ENCODE assay signal across 8 cellular contexts in the genomic region with DNA sequence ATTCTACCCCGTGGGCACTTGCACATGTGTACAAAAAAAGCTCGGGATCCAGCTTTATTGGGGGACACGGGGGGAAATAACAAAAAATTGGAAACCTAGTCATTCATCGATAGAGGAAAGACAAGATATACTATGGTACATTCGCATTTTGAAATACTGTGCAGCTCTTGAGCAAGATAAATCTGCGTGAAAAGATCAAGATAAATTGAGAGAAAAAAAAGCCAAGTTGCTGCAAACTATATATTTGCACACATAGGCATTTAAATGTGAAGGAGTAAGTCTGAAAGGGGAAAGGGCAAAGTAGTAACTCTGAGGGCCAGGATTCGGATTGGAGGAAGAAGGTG. TPM values are rescaled to one million over a fixed set of nuclear protein-coding genes. Genes with fewer than 3 reads are reported as not detected.
DNase-seq lines count a peak whose midpoint lies in the region; ATAC-seq and TF ChIP-seq lines count a peak whose summit lies in the region.

No MANE protein-coding gene starts in this region.

- no peaks in the 10 kb centered on the region for H3K9me3 ChIP-seq in BE2C
- no peaks in the 10 kb centered on the region for H3K9me3 ChIP-seq in MG63
- H3K9me3 ChIP-seq in ectodermal cell (ENCODE audit: control insufficient read depth, low read length), result no peaks in the 10 kb centered on the region

- H3K27ac Mint-ChIP-seq in nephron progenitor cell, result peak overlapping the region; percentile 95

- peak overlapping the region; percentile 93 for H3K4me3 Mint-ChIP-seq in nephron progenitor cell

- DNase-seq in BE2C (no peak), MG63 (no peak), nephron progenitor cell (no peak), omental fat pad (ENCODE audit: low spot score) (no peak), NCI-H345 treated with DMSO at 0.1 percent for 48 hours (lab: John Stamatoyannopoulos, UW; ENCODE audit: unreplicated experiment) (no peak)
- no peak for DNase-seq in stimulated activated CD4-positive, alpha-beta T cell treated with anti-CD3 and anti-CD28 coated beads, Interleukin-4, amount 100 ng/mL, for 4 hours

- H3K9me3 Mint-ChIP-seq in nephron progenitor cell, result no peaks in the 10 kb centered on the region

- peak overlapping the region; percentile 50 for H3K27ac ChIP-seq in ectodermal cell (ENCODE audit: insufficient read depth, low read depth, low read length, poor library complexity, severe bottlenecking)

- H3K4me3 ChIP-seq in BE2C (ENCODE audit: low read depth, low read length), result peak overlapping the region; percentile 98
- H3K4me3 ChIP-seq in MG63, result peak overlapping the region; percentile 97
- H3K4me3 ChIP-seq in ectodermal cell (ENCODE audit: insufficient read depth, low read depth, low read length), result peak overlapping the region; percentile 96

- TF ChIP-seq CTCF in BE2C (IDR thresholded peaks at IDR 0.05; ENCODE audit: low read depth, low read length) (no peak), nephron progenitor cell (IDR thresholded peaks at IDR 0.05) (no peak), omental fat pad (IDR thresholded peaks at IDR 0.05) (no peak)

- H3K27me3 ChIP-seq in BE2C (no peaks in the 10 kb centered on the region), MG63 (no peaks in the 10 kb centered on the region), ectodermal cell (ENCODE audit: control insufficient read depth, insufficient read depth, low read length, poor library complexity, severe bottlenecking) (peaks cover 9% of the 10 kb centered on the region)

- H3K4me1 ChIP-seq in BE2C, result no peaks in the 10 kb centered on the region
- H3K4me1 ChIP-seq in ectodermal cell (ENCODE audit: control insufficient read depth, insufficient read depth, low read length), result peaks cover 7% of the 10 kb centered on the region

- peaks cover 27% of the 10 kb centered on the region for H3K36me3 Mint-ChIP-seq in nephron progenitor cell (ENCODE audit: low read depth)

- H3K27me3 Mint-ChIP-seq in nephron progenitor cell (ENCODE audit: low read depth, poor library complexity), result peaks cover 34% of the 10 kb centered on the region

- peaks cover 50% of the 10 kb centered on the region for H3K4me1 Mint-ChIP-seq in nephron progenitor cell

- H3K36me3 ChIP-seq in BE2C, result peaks cover 6% of the 10 kb centered on the region
- H3K36me3 ChIP-seq in MG63, result peaks cover 16% of the 10 kb centered on the region
- no peaks in the 10 kb centered on the region for H3K36me3 ChIP-seq in ectodermal cell (ENCODE audit: control insufficient read depth, insufficient read depth, low read length)

- 49 to 56% methylated on average over 6 of the region's 7 CpGs for WGBS in ectodermal cell, 2 experiments

- ATAC-seq in GM18870 (IDR thresholded peaks at IDR 0.05; ENCODE audit: unreplicated experiment), result no peak
- ATAC-seq in omental fat pad (ENCODE audit: low FRiP score), result no peak

RNA-seq across cellular contexts. Expression of gene UBR1, which starts 0.6 kb away (rescaled TPM):
- polyA plus RNA-seq in BE2C (2012; ENCODE audit: insufficient read depth, insufficient read length, low read depth), result 12.3 TPM
- 12.6 and 16.8 TPM in 2 replicates for total RNA-seq in MG63 (2014; rRNA removed; shearing (Covaris generic); ENCODE audit: low replicate concordance)
- polyA plus RNA-seq in ectodermal cell (2013, experiment 1 of 4), result 15.8 TPM
- polyA plus RNA-seq in ectodermal cell (2013, experiment 2 of 4), result 18.4 TPM
- 13.3 TPM for polyA plus RNA-seq in ectodermal cell (2013, experiment 3 of 4)
- polyA plus RNA-seq in ectodermal cell (2013, experiment 4 of 4), result 13.7 TPM
- total RNA-seq in omental fat pad, result 10 to 100 TPM; 37.3 to 45.7 (median 43.5) TPM

RNA-seq across cellular contexts. Expression of gene TMEM62, which starts 26.9 kb away (rescaled TPM):
- 5.7 TPM for polyA plus RNA-seq in BE2C (2012; ENCODE audit: insufficient read depth, insufficient read length, low read depth)
- 12.2 and 12.8 TPM in 2 replicates for total RNA-seq in MG63 (2014; rRNA removed; shearing (Covaris generic); ENCODE audit: low replicate concordance)
- 2.5 TPM for polyA plus RNA-seq in ectodermal cell (2013, experiment 1 of 4)
- polyA plus RNA-seq in ectodermal cell (2013, experiment 2 of 4), result 2.9 TPM
- 2.0 TPM for polyA plus RNA-seq in ectodermal cell (2013, experiment 3 of 4)
- 2.9 TPM for polyA plus RNA-seq in ectodermal cell (2013, experiment 4 of 4)
- 10 to 100 TPM; 16.6 to 32.9 (median 21.0) TPM for total RNA-seq in omental fat pad
